In the genomic region with DNA sequence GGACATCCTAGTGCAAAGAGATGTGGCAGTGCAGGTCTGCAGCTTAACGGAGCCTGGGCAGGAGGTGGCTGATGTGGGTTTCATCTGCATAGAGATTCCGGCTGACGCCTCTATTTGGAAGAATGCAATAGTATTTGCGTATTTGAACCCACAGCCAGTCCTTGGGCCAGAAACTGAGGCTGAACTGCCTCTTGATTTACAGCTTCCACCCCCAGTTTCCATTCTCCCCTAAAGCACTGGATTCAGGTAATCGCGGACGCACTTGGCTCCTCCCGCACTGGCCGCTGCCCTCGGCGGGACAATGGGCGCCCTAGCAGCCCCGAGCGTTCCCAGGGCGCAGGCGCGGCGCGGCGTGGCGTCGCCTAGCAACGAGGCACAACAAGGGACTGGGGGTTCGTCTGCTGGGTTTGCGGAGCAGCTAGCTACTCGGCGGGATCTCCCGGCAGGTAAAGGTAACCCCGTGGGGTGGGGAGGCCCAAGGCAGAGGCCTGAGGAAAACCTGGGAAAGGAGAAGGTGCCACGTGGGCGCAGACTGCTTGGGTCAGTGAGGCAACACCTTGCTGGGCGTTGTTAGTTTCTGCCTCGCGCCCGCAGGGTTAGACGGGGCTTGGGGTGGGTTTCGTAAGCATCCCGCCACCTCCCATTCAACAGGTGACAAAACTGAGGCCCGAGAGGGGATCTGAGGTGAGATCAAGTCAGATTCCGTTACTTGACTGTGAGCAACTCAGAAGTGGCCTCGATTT, we compare ENCODE assay signal across 8 cellular contexts. TPM values are rescaled to one million over a fixed set of nuclear protein-coding genes. Genes with fewer than 3 reads are reported as not detected.
DNase-seq lines count a peak whose midpoint lies in the region; ATAC-seq lines count a peak whose summit lies in the region.

A gene with protein sequence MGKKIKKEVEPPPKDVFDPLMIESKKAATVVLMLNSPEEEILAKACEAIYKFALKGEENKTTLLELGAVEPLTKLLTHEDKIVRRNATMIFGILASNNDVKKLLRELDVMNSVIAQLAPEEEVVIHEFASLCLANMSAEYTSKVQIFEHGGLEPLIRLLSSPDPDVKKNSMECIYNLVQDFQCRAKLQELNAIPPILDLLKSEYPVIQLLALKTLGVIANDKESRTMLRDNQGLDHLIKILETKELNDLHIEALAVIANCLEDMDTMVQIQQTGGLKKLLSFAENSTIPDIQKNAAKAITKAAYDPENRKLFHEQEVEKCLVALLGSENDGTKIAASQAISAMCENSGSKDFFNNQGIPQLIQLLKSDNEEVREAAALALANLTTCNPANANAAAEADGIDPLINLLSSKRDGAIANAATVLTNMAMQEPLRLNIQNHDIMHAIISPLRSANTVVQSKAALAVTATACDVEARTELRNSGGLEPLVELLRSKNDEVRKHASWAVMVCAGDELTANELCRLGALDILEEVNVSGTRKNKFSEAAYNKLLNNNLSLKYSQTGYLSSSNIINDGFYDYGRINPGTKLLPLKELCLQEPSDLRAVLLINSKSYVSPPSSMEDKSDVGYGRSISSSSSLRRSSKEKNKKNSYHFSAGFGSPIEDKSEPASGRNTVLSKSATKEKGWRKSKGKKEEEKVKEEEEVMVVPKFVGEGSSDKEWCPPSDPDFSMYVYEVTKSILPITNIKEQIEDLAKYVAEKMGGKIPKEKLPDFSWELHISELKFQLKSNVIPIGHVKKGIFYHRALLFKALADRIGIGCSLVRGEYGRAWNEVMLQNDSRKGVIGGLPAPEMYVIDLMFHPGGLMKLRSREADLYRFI (plus strand): TSS at position 393 of the 743 bp plus-strand sequence. CDS start 3,944 bp downstream, outside the sequence.

- no peaks in the 10 kb centered on the region for H3K36me3 Mint-ChIP-seq in activated CD8-positive, alpha-beta T cell treated with anti-CD3 and anti-CD28 coated beads, Interleukin-2, amount 10 ng/mL, durations not matched to agents 7 days and 5 days (ENCODE audit: low read depth)

- H2BK120ac ChIP-seq in mesendoderm (ENCODE audit: low read depth, low read length): no peak within 1 kb of the TSS

- H3K9me3 Mint-ChIP-seq in activated CD8-positive, alpha-beta T cell treated with anti-CD3 and anti-CD28 coated beads, Interleukin-2, amount 10 ng/mL, durations not matched to agents 7 days and 5 days (ENCODE audit: insufficient read depth): no peaks in the 10 kb centered on the region

- H3K27ac Mint-ChIP-seq in activated CD8-positive, alpha-beta T cell treated with anti-CD3 and anti-CD28 coated beads, Interleukin-2, amount 10 ng/mL, durations not matched to agents 7 days and 5 days: no peak within 1 kb of the TSS

- peak; percentile 86 for ATAC-seq in GM21528 (IDR thresholded peaks at IDR 0.05; ENCODE audit: low FRiP score, unreplicated experiment)
- peak; percentile 98 for ATAC-seq in activated CD8-positive, alpha-beta T cell treated with anti-CD3 and anti-CD28 coated beads, Interleukin-2, amount 10 ng/mL, durations not matched to agents 7 days and 5 days

- H3K9me3 ChIP-seq in endocrine pancreas (ENCODE audit: control insufficient read depth, low read length): no peaks in the 10 kb centered on the region

- H3K23ac ChIP-seq in mesendoderm (ENCODE audit: low read length): no peak within 1 kb of the TSS

- H4K8ac ChIP-seq in mesendoderm (ENCODE audit: low read depth, low read length): no peak within 1 kb of the TSS

- DNase-seq in Caki2 (ENCODE audit: low read depth): peak; percentile 83
- DNase-seq in NCI-H1092 (lab: John Stamatoyannopoulos, UW): peak; percentile 51
- DNase-seq in activated CD8-positive, alpha-beta T cell treated with anti-CD3 and anti-CD28 coated beads, Interleukin-2, amount 10 ng/mL, durations not matched to agents 7 days and 5 days: peak; percentile 73
- peak; percentile 92 for DNase-seq in mesendoderm
- peak; percentile 52 for DNase-seq in stimulated activated CD8-positive, alpha-beta memory T cell treated with anti-CD3 and anti-CD28 coated beads, Interleukin-12 subunit alpha, Interleukin-12 subunit beta, amount 100 ng/mL, for 4 hours (ENCODE audit: low read depth)
- no peak for DNase-seq in AML-193 (lab: John Stamatoyannopoulos, UW)

- CTCF ChIA-PET in activated CD8-positive, alpha-beta T cell treated with anti-CD3 and anti-CD28 coated beads, Interleukin-2, amount 10 ng/mL, durations not matched to agents 7 days and 5 days (lab: Charles Lee): no interaction called here

- H3K4me1 ChIP-seq in endocrine pancreas (ENCODE audit: control insufficient read depth, insufficient read depth, low read length): no peaks in the 10 kb centered on the region
- no peaks in the 10 kb centered on the region for H3K4me1 ChIP-seq in mesendoderm (ENCODE audit: control insufficient read depth, low read depth, low read length)

- no peaks in the 10 kb centered on the region for H3K36me3 ChIP-seq in endocrine pancreas (ENCODE audit: control insufficient read depth, insufficient read depth, low read length)
- no peaks in the 10 kb centered on the region for H3K36me3 ChIP-seq in mesendoderm (ENCODE audit: control insufficient read depth, insufficient read depth, low read length)

- in situ Hi-C loops in Caki2 (cut with HindIII; ENCODE audit: low pct_unique_long_range_greater_than_20kb, low sequenced_read_pairs): no loop called here

- peak within 1 kb of the TSS; percentile 73 for H3K4me2 ChIP-seq in mesendoderm (ENCODE audit: low read length)

- no peaks in the 10 kb centered on the region for H3K79me2 ChIP-seq in mesendoderm (ENCODE audit: control insufficient read depth, insufficient read depth, low read length)

- POLR2A ChIA-PET in activated CD8-positive, alpha-beta T cell treated with anti-CD3 and anti-CD28 coated beads, Interleukin-2, amount 10 ng/mL, durations not matched to agents 7 days and 5 days (lab: Charles Lee): no interaction called here

- H3K56ac ChIP-seq in mesendoderm (ENCODE audit: low read length): peak within 1 kb of the TSS; percentile 77

- H3K4me3 ChIP-seq in endocrine pancreas (ENCODE audit: control insufficient read depth, insufficient read depth, low read length) (peak within 1 kb of the TSS; percentile 43), mesendoderm (ENCODE audit: low read length) (peak within 1 kb of the TSS; percentile 32)

- no CpG with 5 or more reads among the region's 41 CpGs for WGBS in mesendoderm (ENCODE audit: extremely low coverage, insufficient coverage, low lambda C conversion rate)

- H3K18ac ChIP-seq in mesendoderm (ENCODE audit: low read length): no peak within 1 kb of the TSS

- no peak within 1 kb of the TSS for H2BK5ac ChIP-seq in mesendoderm (ENCODE audit: low read length)

- no peak within 1 kb of the TSS for H4K5ac ChIP-seq in mesendoderm (ENCODE audit: low read length)

- peaks cover 3% of the 10 kb centered on the region for H3K27me3 Mint-ChIP-seq in activated CD8-positive, alpha-beta T cell treated with anti-CD3 and anti-CD28 coated beads, Interleukin-2, amount 10 ng/mL, durations not matched to agents 7 days and 5 days (ENCODE audit: low read depth)

- H3K4me1 Mint-ChIP-seq in activated CD8-positive, alpha-beta T cell treated with anti-CD3 and anti-CD28 coated beads, Interleukin-2, amount 10 ng/mL, durations not matched to agents 7 days and 5 days (ENCODE audit: low read depth): no peaks in the 10 kb centered on the region

- H2BK15ac ChIP-seq in mesendoderm (replicated peaks; ENCODE audit: low read depth): no peak within 1 kb of the TSS

- H3K4me3 Mint-ChIP-seq in activated CD8-positive, alpha-beta T cell treated with anti-CD3 and anti-CD28 coated beads, Interleukin-2, amount 10 ng/mL, durations not matched to agents 7 days and 5 days: no peak within 1 kb of the TSS

- no peak within 1 kb of the TSS for H3K4ac ChIP-seq in mesendoderm (ENCODE audit: low read depth, low read length)

- H3K27me3 ChIP-seq in endocrine pancreas (ENCODE audit: control insufficient read depth, insufficient read depth, low read length) (no peaks in the 10 kb centered on the region), mesendoderm (ENCODE audit: insufficient read depth, low read length, poor library complexity) (no peaks in the 10 kb centered on the region)

- no peak within 1 kb of the TSS for H3K9ac ChIP-seq in endocrine pancreas (ENCODE audit: control insufficient read depth, insufficient read depth, low read length)
- peak within 1 kb of the TSS; percentile 57 for H3K9ac ChIP-seq in mesendoderm (ENCODE audit: low read length)

- no peak within 1 kb of the TSS for H3K27ac ChIP-seq in mesendoderm (ENCODE audit: low read depth, low read length)

- no peak within 1 kb of the TSS for H2AK5ac ChIP-seq in mesendoderm (ENCODE audit: low read length)

- no peaks in the 10 kb centered on the region for H3K79me1 ChIP-seq in mesendoderm (ENCODE audit: low read length)

RNA-seq across cellular contexts. Expression of the gene that starts here (rescaled TPM):
- 4.0 and 5.2 TPM in 2 replicates for total RNA-seq in Caki2 (2014; rRNA removed; shearing (Covaris generic); ENCODE audit: low replicate concordance)
- total RNA-seq in activated CD8-positive, alpha-beta T cell treated with anti-CD3 and anti-CD28 coated beads, Interleukin-2, amount 10 ng/mL, durations not matched to agents 7 days and 5 days: not detected
- polyA plus RNA-seq in mesendoderm (2013, experiment 1 of 2): 0.14 TPM
- 0.18 TPM for polyA plus RNA-seq in mesendoderm (2013, experiment 2 of 2)

Comparison
In these comparisons a context has a peak if more than half of its experiments do, and no peak if none do; other contexts are left out.
1. Peak in DNase-seq and ATAC-seq in activated CD8-positive, alpha-beta T cell treated with anti-CD3 and anti-CD28 coated beads, Interleukin-2, amount 10 ng/mL, durations not matched to agents 7 days and 5 days; RNA of the gene not detected or under 1 TPM.
2. DNase-seq: peak in Caki2 (single experiment), NCI-H1092 (single experiment), mesendoderm (single experiment) and stimulated activated CD8-positive, alpha-beta memory T cell treated with anti-CD3 and anti-CD28 coated beads, Interleukin-12 subunit alpha, Interleukin-12 subunit beta, amount 100 ng/mL, for 4 hours (single experiment); none in AML-193 (0 of 2).